Comparison of ENCODE assay signal across 11 cellular contexts in genomic region chr9:136526625-136527066, GRCh38. TPM values are rescaled to one million over a fixed set of nuclear protein-coding genes. Genes with fewer than 3 reads are reported as not detected.
DNase-seq lines count a peak whose midpoint lies in the region; ATAC-seq and TF ChIP-seq lines count a peak whose summit lies in the region.
"Had no signal": no experiment of that assay in that cellular context is flagged by ENCODE, and none has a peak within 500 bp of the region (broad histone marks: within the 10 kb centered on the region; RNA-seq: fewer than 3 reads in every experiment).

No MANE protein-coding gene starts in this region.

- H3K4me1 Mint-ChIP-seq in activated CD4-positive, alpha-beta T cell treated with anti-CD3 and anti-CD28 coated beads for 36 hours, result peaks cover 16% of the 10 kb centered on the region

- no peak overlapping the region for H3K4me3 Mint-ChIP-seq in activated CD4-positive, alpha-beta T cell treated with anti-CD3 and anti-CD28 coated beads for 36 hours
- H3K4me3 Mint-ChIP-seq: stimulated activated naive CD8-positive, alpha-beta T cell treated with anti-CD3 and anti-CD28 coated beads, Interleukin-15, Interleukin-2, amounts not matched to agents 100 ng/mL and 50 ng/mL, for 24 hours had no signal

- DNase-seq in HEK293T (ENCODE audit: extremely low spot score) (no peak), NCI-H526 treated with DMSO at 0.1 percent for 48 hours (lab: John Stamatoyannopoulos, UW) (peak; percentile 60), right cardiac atrium (no peak), sciatic nerve (ENCODE audit: low spot score) (no peak)
- no peak for DNase-seq in activated CD4-positive, alpha-beta T cell treated with anti-CD3 and anti-CD28 coated beads for 36 hours
- DNase-seq in stimulated activated CD8-positive, alpha-beta memory T cell treated with anti-CD3 and anti-CD28 coated beads, Interleukin-4, amount 100 ng/mL, for 48 hours, result no peak
- DNase-seq: activated CD4-positive, alpha-beta T cell treated with anti-CD3 and anti-CD28 coated beads for 4 hours; amniotic stem cell had no signal

- CTCF ChIA-PET in HEK293T (lab: Yijun Ruan, JAX), result no interaction called here
- CTCF ChIA-PET in activated CD4-positive, alpha-beta T cell treated with anti-CD3 and anti-CD28 coated beads for 36 hours (lab: Charles Lee), result interaction anchor here (0.7 kb wide), 1 partner anchor 215 kb away, joined by 3 read pairs; no protein-coding TSS in a partner anchor

- H3K27me3 Mint-ChIP-seq in activated CD4-positive, alpha-beta T cell treated with anti-CD3 and anti-CD28 coated beads for 36 hours, result no peaks in the 10 kb centered on the region
- H3K27me3 Mint-ChIP-seq: stimulated activated naive CD8-positive, alpha-beta T cell treated with anti-CD3 and anti-CD28 coated beads, Interleukin-15, Interleukin-2, amounts not matched to agents 100 ng/mL and 50 ng/mL, for 24 hours had no signal

- H3K9me3 ChIP-seq in right cardiac atrium (ENCODE audit: control insufficient read depth, low read length), result no peaks in the 10 kb centered on the region

- peaks cover 3% of the 10 kb centered on the region for H3K36me3 Mint-ChIP-seq in activated CD4-positive, alpha-beta T cell treated with anti-CD3 and anti-CD28 coated beads for 36 hours (ENCODE audit: low read depth)

- 62% methylated on average over 30 of the region's 30 CpGs for WGBS in right cardiac atrium

- H3K27ac ChIP-seq in right cardiac atrium (ENCODE audit: low read length), result no peak overlapping the region

- H3K27me3 ChIP-seq in right cardiac atrium (ENCODE audit: control insufficient read depth, insufficient read depth), result no peaks in the 10 kb centered on the region

- no peaks in the 10 kb centered on the region for H3K9me3 Mint-ChIP-seq in activated CD4-positive, alpha-beta T cell treated with anti-CD3 and anti-CD28 coated beads for 36 hours (ENCODE audit: low read depth)
- H3K9me3 Mint-ChIP-seq: stimulated activated naive CD8-positive, alpha-beta T cell treated with anti-CD3 and anti-CD28 coated beads, Interleukin-15, Interleukin-2, amounts not matched to agents 100 ng/mL and 50 ng/mL, for 24 hours had no signal

- POLR2A ChIA-PET in HEK293T (lab: Yijun Ruan, JAX), result interaction anchor here (1.3 kb wide), 1 partner anchor 39 kb away, joined by 3 read pairs; no protein-coding TSS in a partner anchor
- POLR2A ChIA-PET in activated CD4-positive, alpha-beta T cell treated with anti-CD3 and anti-CD28 coated beads for 36 hours (lab: Charles Lee), result no interaction called here

- intact Hi-C loops in right cardiac atrium (cut with DNase I), result no loop called here
- intact Hi-C loops in sciatic nerve (cut with DNase I), result no loop called here
- intact Hi-C loops in activated CD4-positive, alpha-beta T cell treated with anti-CD3 and anti-CD28 coated beads for 36 hours (cut with DNase I, micrococcal nuclease), result no loop called here

- peak; percentile 4 to 39 for ATAC-seq in right cardiac atrium
- peak; percentile 47 for ATAC-seq in sciatic nerve
- ATAC-seq in HG03521 (IDR thresholded peaks at IDR 0.05; ENCODE audit: unreplicated experiment), result no peak
- no peak for ATAC-seq in activated CD4-positive, alpha-beta T cell treated with anti-CD3 and anti-CD28 coated beads for 36 hours
- no peak for ATAC-seq in HG02759 (IDR thresholded peaks at IDR 0.05; ENCODE audit: unreplicated experiment)

- no peak overlapping the region for H3K27ac Mint-ChIP-seq in activated CD4-positive, alpha-beta T cell treated with anti-CD3 and anti-CD28 coated beads for 36 hours
- H3K27ac Mint-ChIP-seq: stimulated activated naive CD8-positive, alpha-beta T cell treated with anti-CD3 and anti-CD28 coated beads, Interleukin-15, Interleukin-2, amounts not matched to agents 100 ng/mL and 50 ng/mL, for 24 hours had no signal

- no peak overlapping the region for H3K4me3 ChIP-seq in right cardiac atrium (ENCODE audit: low read length)

- peaks cover 23% of the 10 kb centered on the region for H3K4me1 ChIP-seq in right cardiac atrium (ENCODE audit: control insufficient read depth, insufficient read depth, low read length)

TF ChIP-seq in HEK293T, 16 proteins besides CTCF, POLR2A, EP300 and RAD21:
- TF ChIP-seq ZNF384 (IDR thresholded peaks at IDR 0.05), result no peak
- peak; percentile 65 for TF ChIP-seq PKNOX1 (IDR thresholded peaks at IDR 0.05)
- TF ChIP-seq FOXA1 (IDR thresholded peaks at IDR 0.05), result no peak
TF ChIP-seq in HEK293T: peak in this region for 1.

RNA-seq across cellular contexts. Expression of gene NOTCH1, which starts 19.2 kb away (rescaled TPM):
- 10 to 100 TPM; 20.4 to 31.9 (median 29.4) TPM for total RNA-seq in right cardiac atrium
- polyA plus RNA-seq in right cardiac atrium, result 10.8 TPM
- 84.2 TPM for total RNA-seq in sciatic nerve
- 10 to 100 TPM; 70.0 to 79.4 TPM for total RNA-seq in activated CD4-positive, alpha-beta T cell treated with anti-CD3 and anti-CD28 coated beads for 36 hours

RNA-seq across cellular contexts. Expression of gene SEC16A, which starts 43.8 kb away (rescaled TPM):
- total RNA-seq in right cardiac atrium (10 to 100 TPM; 24.2 to 35.3 (median 28.6) TPM), sciatic nerve (52.2 TPM)
- polyA plus RNA-seq in right cardiac atrium, result 23.1 TPM
- 10 to 100 TPM; 62.7 TPM for total RNA-seq in activated CD4-positive, alpha-beta T cell treated with anti-CD3 and anti-CD28 coated beads for 36 hours

Comparison
In these comparisons a context has a peak if more than half of its experiments do, and no peak if none do; other contexts are left out.
1. ATAC-seq: peak in right cardiac atrium (2 of 2) and sciatic nerve (single experiment); none in HG03521 (single experiment), activated CD4-positive, alpha-beta T cell treated with anti-CD3 and anti-CD28 coated beads for 36 hours (single experiment) and HG02759 (single experiment).